ENCODE assay signal across 9 cellular contexts in genomic region chr12:130714091-130714590, GRCh38. TPM values are rescaled to one million over a fixed set of nuclear protein-coding genes. Genes with fewer than 3 reads are reported as not detected.
A peak's percentile ranks its signal among the peaks of the same experiment; 100 is the strongest.
DNase-seq lines count a peak whose midpoint lies in the region; ATAC-seq, FAIRE-seq and TF ChIP-seq lines count a peak whose summit lies in the region.
"Had no signal": no experiment of that assay in that cellular context is flagged by ENCODE, and none has a peak within 500 bp of the region (broad histone marks: within the 10 kb centered on the region; RNA-seq: fewer than 3 reads in every experiment).

No MANE protein-coding gene starts in this region.

- H3K9me3 ChIP-seq in BLaER1 (peaks cover 10% of the 10 kb centered on the region), endocrine pancreas (ENCODE audit: control insufficient read depth, low read length) (no peaks in the 10 kb centered on the region), pancreas (no peaks in the 10 kb centered on the region)
- no peaks in the 10 kb centered on the region for H3K9me3 ChIP-seq in CD4-positive, alpha-beta T cell (ENCODE audit: control insufficient read depth, low read length)

- FAIRE-seq in pancreas (lab: Jason Lieb, UNC): no peak

- H3K27ac Mint-ChIP-seq in CD4-positive, alpha-beta T cell: no peak overlapping the region

- CTCF ChIA-PET in CD4-positive, alpha-beta T cell (lab: Charles Lee): no interaction called here

- H3K4me3 Mint-ChIP-seq in CD4-positive, alpha-beta T cell: no peak overlapping the region

- H3K36me3 Mint-ChIP-seq in CD4-positive, alpha-beta T cell (ENCODE audit: low read depth): no peaks in the 10 kb centered on the region

- H3K27ac ChIP-seq in BLaER1: no peak overlapping the region
- no peak overlapping the region for H3K27ac ChIP-seq in pancreas
- H3K27ac ChIP-seq in CD4-positive, alpha-beta T cell (ENCODE audit: low read depth, low read length): no peak overlapping the region

- peak overlapping the region; percentile 69 for H3K4me2 ChIP-seq in BLaER1

- peak in 3 of 4 donors; percentile 33 to 35 (median 34) for ATAC-seq in pancreas
- ATAC-seq in CD4-positive, alpha-beta T cell (ENCODE audit: poor library complexity): no peak
- no peak for ATAC-seq in GM19035 (IDR thresholded peaks at IDR 0.05; ENCODE audit: unreplicated experiment)

- no peaks in the 10 kb centered on the region for H3K9me3 Mint-ChIP-seq in CD4-positive, alpha-beta T cell

- intact Hi-C loops in pancreas (cut with DNase I): no loop called here
- intact Hi-C loops in CD4-positive, alpha-beta T cell (cut with DNase I, micrococcal nuclease): no loop called here

- no peak for TF ChIP-seq CTCF in pancreas (IDR thresholded peaks at IDR 0.05)
- no peak for TF ChIP-seq CTCF in CD4-positive, alpha-beta T cell (IDR thresholded peaks at IDR 0.05)

- no peaks in the 10 kb centered on the region for H3K36me3 ChIP-seq in BLaER1
- no peaks in the 10 kb centered on the region for H3K36me3 ChIP-seq in H7 (replicated peaks; ENCODE audit: control insufficient read depth, insufficient read depth, low read length)
- no peaks in the 10 kb centered on the region for H3K36me3 ChIP-seq in endocrine pancreas (ENCODE audit: control insufficient read depth, insufficient read depth, low read length)
- no peaks in the 10 kb centered on the region for H3K36me3 ChIP-seq in pancreas

- 4 to 7% methylated on average over 20 of the region's 20 CpGs for WGBS in pancreas, 2 donors

- peaks cover 76% of the 10 kb centered on the region for H3K27me3 Mint-ChIP-seq in CD4-positive, alpha-beta T cell

- peaks cover 8% of the 10 kb centered on the region; the same call in 1 of the 2 replicates for H4K20me1 ChIP-seq in BLaER1

- H3K27me3 ChIP-seq in BLaER1: peaks cover 52% of the 10 kb centered on the region
- H3K27me3 ChIP-seq in H7 (ENCODE audit: control insufficient read depth, insufficient read depth, low read length): peaks cover 52% of the 10 kb centered on the region
- no peaks in the 10 kb centered on the region for H3K27me3 ChIP-seq in endocrine pancreas (ENCODE audit: control insufficient read depth, insufficient read depth, low read length)
- H3K27me3 ChIP-seq in pancreas: peaks cover 0 to 11% (median 0%) of the 10 kb centered on the region in 4 donors
- H3K27me3 ChIP-seq in CD4-positive, alpha-beta T cell (ENCODE audit: control insufficient read depth, insufficient read depth, low read length): peaks cover 60% of the 10 kb centered on the region

- POLR2A ChIA-PET in CD4-positive, alpha-beta T cell (lab: Charles Lee): no interaction called here

- H3K4me3 ChIP-seq in BLaER1 (peak overlapping the region; percentile 11; the same call in 1 of the 2 replicates), H7 (ENCODE audit: insufficient read depth, low read depth, low read length) (peak overlapping the region; percentile 0; the same call in 1 of the 2 replicates), endocrine pancreas (ENCODE audit: control insufficient read depth, insufficient read depth, low read length) (peak overlapping the region; percentile 27), pancreas (peak overlapping the region in 1 of 4 donors; percentile 25)

- DNase-seq in H7: peak; percentile 73
- peak in 1 of 6 donors; percentile 61 for DNase-seq in pancreas
- no peak for DNase-seq in CD4-positive, alpha-beta T cell
- DNase-seq in stimulated activated CD8-positive, alpha-beta memory T cell treated with anti-CD3 and anti-CD28 coated beads, Interleukin-4, amount 100 ng/mL, for 48 hours: no peak
- no peak for DNase-seq in T-helper 2 cell

- peaks cover 37% of the 10 kb centered on the region for H3K4me1 ChIP-seq in BLaER1
- peaks cover 5% of the 10 kb centered on the region for H3K4me1 ChIP-seq in endocrine pancreas (ENCODE audit: control insufficient read depth, insufficient read depth, low read length)
- H3K4me1 ChIP-seq in pancreas: no peaks in the 10 kb centered on the region

- H3K9ac ChIP-seq in BLaER1: no peak overlapping the region
- H3K9ac ChIP-seq in endocrine pancreas (ENCODE audit: control insufficient read depth, insufficient read depth, low read length): peak overlapping the region; percentile 31

- H3K4me1 Mint-ChIP-seq in CD4-positive, alpha-beta T cell (ENCODE audit: low read depth): no peaks in the 10 kb centered on the region

RNA-seq across cellular contexts. Expression of gene RIMBP2, which starts 2.0 kb away (rescaled TPM):
- total RNA-seq in H7 (2014; rRNA removed; shearing (Covaris generic)): 1.2 and 2.1 TPM in 2 replicates
- 1 to 10 TPM; 1.6 to 6.3 (median 3.3) TPM for total RNA-seq in pancreas
- 10 to 100 TPM in 1 of 2 donors, 1 to 10 TPM in 1; 4.3 to 14.9 TPM for polyA plus RNA-seq in pancreas
- not detected for total RNA-seq in CD4-positive, alpha-beta T cell
- total RNA-seq: T-helper 2 cell treated with Interferon-gamma antibody and Interleukin-4, amounts not matched to agents 100 ng/mL and 5 ng/mL, for 36 hours had no signal

Comparison
In these comparisons a context has a peak if more than half of its experiments do, and no peak if none do; other contexts are left out.
1. ATAC-seq: peak in pancreas (3 of 4); none in CD4-positive, alpha-beta T cell (single experiment) and GM19035 (single experiment).